In genomic region chr1:115222616-115223402, GRCh38 we compare ENCODE assay signal across 32 cellular contexts.
A peak's percentile ranks its signal among the peaks of the same experiment; 100 is the strongest.
DNase-seq lines count a peak whose midpoint lies in the region; ATAC-seq, FAIRE-seq and TF ChIP-seq lines count a peak whose summit lies in the region.
"Had no signal": no experiment of that assay in that cellular context is flagged by ENCODE, and none has a peak within 500 bp of the region (broad histone marks: within the 10 kb centered on the region; RNA-seq: fewer than 3 reads in every experiment).

No MANE protein-coding gene starts in this region.

- H3K4me3 Mint-ChIP-seq in MCF 10A (ENCODE audit: unreplicated experiment), result no peak overlapping the region
- no peak overlapping the region for H3K4me3 Mint-ChIP-seq in astrocyte (ENCODE audit: unreplicated experiment)
- no peak overlapping the region for H3K4me3 Mint-ChIP-seq in CD8-positive, alpha-beta T cell
- H3K4me3 Mint-ChIP-seq in activated T-cell treated with anti-CD3 and anti-CD28 coated beads, Interleukin-2, amount 50 U/mL, for 4 hours, result no peak overlapping the region
- no peak overlapping the region for H3K4me3 Mint-ChIP-seq in activated T-helper 17 cell treated with anti-CD3 and anti-CD28 coated beads, Interleukin-2, amount 50 U/mL, for 72 hours
- H3K4me3 Mint-ChIP-seq: activated B cell treated with CpG ODN at 0.5 μM for 24 hours; activated CD4-positive, alpha-beta T cell treated with anti-CD3 and anti-CD28 coated beads, Interleukin-2, amount 10 ng/mL, durations not matched to agents 7 days and 5 days; activated naive CD8-positive, alpha-beta T cell treated with anti-CD3 and anti-CD28 coated beads, Interleukin-2, amount 10 ng/mL, durations not matched to agents 7 days and 5 days; activated T-cell treated with anti-CD3 and anti-CD28 coated beads, Interleukin-2, amount 50 U/mL, for 24 hours; CD4-positive, alpha-beta memory T cell; naive thymus-derived CD4-positive, alpha-beta T cell; stimulated activated naive CD8-positive, alpha-beta T cell treated with anti-CD3 and anti-CD28 coated beads, Interleukin-15, amount 100 ng/mL, for 72 hours; T-helper 1 cell treated with Interleukin-12 subunit alpha and Interleukin-12 subunit beta and Interleukin-4 antibody, amounts not matched to agents 30 μg/mL and 1 μg/mL, for 36 hours had no signal

- H3K27ac ChIP-seq in breast epithelium (no peak overlapping the region), astrocyte (ENCODE audit: low read depth, low read length) (peak overlapping the region; percentile 79), esophagus squamous epithelium (peak overlapping the region in 3 of 4 donors; percentile 42 to 57 (median 48)), smooth muscle cell (ENCODE audit: low read depth) (peak overlapping the region; percentile 17)
- no peak overlapping the region for H3K27ac ChIP-seq in CD8-positive, alpha-beta T cell (ENCODE audit: low read depth, low read length)
- H3K27ac ChIP-seq: body of pancreas, neutrophil, right lobe of liver, SK-N-MC, uterus had no signal

- H3K4me1 ChIP-seq in breast epithelium (no peaks in the 10 kb centered on the region), astrocyte (ENCODE audit: insufficient read depth, low read length) (peaks cover 21% of the 10 kb centered on the region), esophagus squamous epithelium (peaks cover 0 to 30% (median 4%) of the 10 kb centered on the region in 3 donors), smooth muscle cell (ENCODE audit: low read depth) (peaks cover 10% of the 10 kb centered on the region)
- H3K4me1 ChIP-seq in CD8-positive, alpha-beta T cell (ENCODE audit: insufficient read depth, low read length), result no peaks in the 10 kb centered on the region
- H3K4me1 ChIP-seq: body of pancreas, right lobe of liver, uterus had no signal

- H3K27me3 ChIP-seq in breast epithelium (peaks cover 0 to 10% of the 10 kb centered on the region in 2 donors), astrocyte (ENCODE audit: insufficient read depth, low read length) (no peaks in the 10 kb centered on the region), esophagus squamous epithelium (no peaks in the 10 kb centered on the region), smooth muscle cell (ENCODE audit: low read depth) (no peaks in the 10 kb centered on the region)
- no peaks in the 10 kb centered on the region for H3K27me3 ChIP-seq in CD8-positive, alpha-beta T cell (ENCODE audit: insufficient read depth, low read length)
- H3K27me3 ChIP-seq: body of pancreas, neutrophil, right lobe of liver, uterus had no signal

- H3K9me3 ChIP-seq in breast epithelium (no peaks in the 10 kb centered on the region), astrocyte (ENCODE audit: insufficient read depth, low read depth, low read length) (peaks cover 3% of the 10 kb centered on the region), esophagus squamous epithelium (no peaks in the 10 kb centered on the region), smooth muscle cell (replicated peaks; ENCODE audit: low read depth) (no peaks in the 10 kb centered on the region)
- no peaks in the 10 kb centered on the region for H3K9me3 ChIP-seq in CD8-positive, alpha-beta T cell (ENCODE audit: low read length)
- H3K9me3 ChIP-seq: body of pancreas, neutrophil, right lobe of liver, uterus had no signal

- no peak for ATAC-seq in CD8-positive, alpha-beta T cell
- ATAC-seq in activated T-cell treated with anti-CD3 and anti-CD28 coated beads, Interleukin-2, amount 50 U/mL, for 4 hours, result no peak
- no peak for ATAC-seq in activated T-helper 17 cell treated with anti-CD3 and anti-CD28 coated beads, Interleukin-2, amount 50 U/mL, for 72 hours (replicated peaks)
- ATAC-seq: body of pancreas; GM12878; naive thymus-derived CD4-positive, alpha-beta T cell; right lobe of liver; stimulated activated naive CD8-positive, alpha-beta T cell treated with anti-CD3 and anti-CD28 coated beads, Interleukin-15, amount 100 ng/mL, for 72 hours had no signal

- TF ChIP-seq POLR2A in breast epithelium (IDR thresholded peaks at IDR 0.05), result no peak
- TF ChIP-seq POLR2A in esophagus squamous epithelium (IDR thresholded peaks at IDR 0.05), result no peak

- no TSS peak for BruUV-seq in MCF 10A (replicated peaks; lab: Mats Ljungman, UMichigan)

- H3K9ac ChIP-seq in astrocyte (ENCODE audit: low read length) (peak overlapping the region; percentile 50), smooth muscle cell (ENCODE audit: low read depth) (no peak overlapping the region)

- no peaks in the 10 kb centered on the region for H4K20me1 ChIP-seq in astrocyte (ENCODE audit: insufficient read depth, low read length)
- no peaks in the 10 kb centered on the region for H4K20me1 ChIP-seq in smooth muscle cell (ENCODE audit: low read depth)

- H3K79me2 ChIP-seq in astrocyte (ENCODE audit: insufficient read depth, low read length) (no peaks in the 10 kb centered on the region), smooth muscle cell (ENCODE audit: low read depth) (no peaks in the 10 kb centered on the region)

- H3K27me3 Mint-ChIP-seq in MCF 10A (ENCODE audit: insufficient read depth, unreplicated experiment), result no peaks in the 10 kb centered on the region
- peaks cover 2% of the 10 kb centered on the region for H3K27me3 Mint-ChIP-seq in astrocyte (ENCODE audit: low read depth, unreplicated experiment)
- H3K27me3 Mint-ChIP-seq in CD8-positive, alpha-beta T cell (ENCODE audit: low read depth), result peaks cover 17% of the 10 kb centered on the region
- H3K27me3 Mint-ChIP-seq in activated T-cell treated with anti-CD3 and anti-CD28 coated beads, Interleukin-2, amount 50 U/mL, for 4 hours (ENCODE audit: low read depth), result peaks cover 2% of the 10 kb centered on the region
- peaks cover 29% of the 10 kb centered on the region for H3K27me3 Mint-ChIP-seq in activated T-helper 17 cell treated with anti-CD3 and anti-CD28 coated beads, Interleukin-2, amount 50 U/mL, for 72 hours
- H3K27me3 Mint-ChIP-seq: activated B cell treated with CpG ODN at 0.5 μM for 24 hours; activated CD4-positive, alpha-beta T cell treated with anti-CD3 and anti-CD28 coated beads, Interleukin-2, amount 10 ng/mL, durations not matched to agents 7 days and 5 days had no signal

- POLR2A ChIA-PET in MCF 10A (lab: Yijun Ruan, JAX), result interaction anchor here (1.0 kb wide), 1 partner anchor 65 kb away, joined by 3 read pairs; no protein-coding TSS in a partner anchor
- POLR2A ChIA-PET in CD8-positive, alpha-beta T cell (lab: Charles Lee), result no interaction called here

- no peak overlapping the region for H3K4me3 ChIP-seq in breast epithelium
- no peak overlapping the region for H3K4me3 ChIP-seq in astrocyte (ENCODE audit: insufficient read depth, low read depth, low read length)
- no peak overlapping the region for H3K4me3 ChIP-seq in esophagus squamous epithelium
- no peak overlapping the region for H3K4me3 ChIP-seq in smooth muscle cell
- H3K4me3 ChIP-seq in CD8-positive, alpha-beta T cell (ENCODE audit: low read depth, low read length), result no peak overlapping the region
- H3K4me3 ChIP-seq: body of pancreas, GM12878, right lobe of liver, SK-N-MC, uterus had no signal

- intact Hi-C loops in MCF 10A (cut with micrococcal nuclease) (no loop called here), breast epithelium (cut with DNase I; ENCODE audit: low total_unique reads) (no loop called here), esophagus squamous epithelium (cut with DNase I) (no loop called here)
- intact Hi-C loops in CD8-positive, alpha-beta T cell (cut with DNase I, micrococcal nuclease), result no loop called here

- TF ChIP-seq CTCF in MCF 10A (IDR thresholded peaks at IDR 0.05; ENCODE audit: unreplicated experiment) (no peak), breast epithelium (IDR thresholded peaks at IDR 0.05) (no peak), astrocyte (IDR thresholded peaks at IDR 0.05; ENCODE audit: insufficient read depth, low read depth, low read length) (no peak), esophagus squamous epithelium (IDR thresholded peaks at IDR 0.05) (no peak), smooth muscle cell (IDR thresholded peaks at IDR 0.05; ENCODE audit: borderline replicate concordance, insufficient read depth, poor library complexity, severe bottlenecking) (no peak)
- TF ChIP-seq CTCF in CD8-positive, alpha-beta T cell (IDR thresholded peaks at IDR 0.05), result no peak

- H3K9me3 Mint-ChIP-seq in MCF 10A (ENCODE audit: unreplicated experiment) (no peaks in the 10 kb centered on the region), astrocyte (ENCODE audit: unreplicated experiment) (peaks cover 2% of the 10 kb centered on the region)
- H3K9me3 Mint-ChIP-seq in CD8-positive, alpha-beta T cell, result no peaks in the 10 kb centered on the region
- H3K9me3 Mint-ChIP-seq in activated T-cell treated with anti-CD3 and anti-CD28 coated beads, Interleukin-2, amount 50 U/mL, for 4 hours, result no peaks in the 10 kb centered on the region
- no peaks in the 10 kb centered on the region for H3K9me3 Mint-ChIP-seq in activated T-helper 17 cell treated with anti-CD3 and anti-CD28 coated beads, Interleukin-2, amount 50 U/mL, for 72 hours
- H3K9me3 Mint-ChIP-seq: activated B cell treated with CpG ODN at 0.5 μM for 24 hours; activated CD4-positive, alpha-beta T cell treated with anti-CD3 and anti-CD28 coated beads, Interleukin-2, amount 10 ng/mL, durations not matched to agents 7 days and 5 days; activated naive CD8-positive, alpha-beta T cell treated with anti-CD3 and anti-CD28 coated beads, Interleukin-2, amount 10 ng/mL, durations not matched to agents 7 days and 5 days; activated T-cell treated with anti-CD3 and anti-CD28 coated beads, Interleukin-2, amount 50 U/mL, for 24 hours; stimulated activated naive CD8-positive, alpha-beta T cell treated with anti-CD3 and anti-CD28 coated beads, Interleukin-15, amount 100 ng/mL, for 72 hours; T-helper 1 cell treated with Interleukin-12 subunit alpha and Interleukin-12 subunit beta and Interleukin-4 antibody, amounts not matched to agents 30 μg/mL and 1 μg/mL, for 36 hours had no signal

- H2AFZ ChIP-seq in astrocyte (ENCODE audit: low read depth, low read length), result no peak overlapping the region
- H2AFZ ChIP-seq in smooth muscle cell (ENCODE audit: low read depth), result no peak overlapping the region

- 19 to 34% methylated on average over 3 of the region's 3 CpGs for WGBS in esophagus squamous epithelium, 2 donors
- WGBS in smooth muscle cell (ENCODE audit: low lambda C conversion rate), result 39% methylated on average over 3 of the region's 3 CpGs

- DNase-seq in MCF 10A (ENCODE audit: unreplicated experiment) (peak; percentile 47), breast epithelium (ENCODE audit: low spot score in 2 of 2) (no peak), astrocyte (ENCODE audit: low read depth) (peak; percentile 87), esophagus squamous epithelium (lab: John Stamatoyannopoulos, UW) (no peak), smooth muscle cell (lab: John Stamatoyannopoulos, UW; ENCODE audit: unreplicated experiment) (no peak)
- DNase-seq in CD8-positive, alpha-beta T cell, result no peak
- no peak for DNase-seq in activated T-cell treated with anti-CD3 and anti-CD28 coated beads, Interleukin-2, amount 50 U/mL, for 4 hours
- DNase-seq: activated B cell treated with CpG ODN at 0.5 μM for 24 hours; activated CD4-positive, alpha-beta T cell treated with anti-CD3 and anti-CD28 coated beads, Interleukin-2, amount 10 ng/mL, durations not matched to agents 7 days and 5 days; activated gamma-delta T cell treated with Interleukin-2 at 50 U/mL for 16 hours; activated naive CD8-positive, alpha-beta T cell treated with anti-CD3 and anti-CD28 coated beads, Interleukin-2, amount 10 ng/mL, durations not matched to agents 7 days and 5 days; activated T-cell treated with anti-CD3 and anti-CD28 coated beads, Interleukin-2, amount 50 U/mL, for 24 hours; body of pancreas; CD4-positive, alpha-beta memory T cell; cerebellar nuclear complex; midbrain; naive thymus-derived CD4-positive, alpha-beta T cell; NCI-H1436 treated with DMSO at 0.1 percent for 48 hours; NCI-H446; NCI-H82; posterior cingulate gyrus; right lobe of liver; stimulated activated CD4-positive, alpha-beta T cell treated with anti-CD3 and anti-CD28 coated beads, Interleukin-2, amount 100 ng/mL, for 48 hours; stimulated activated naive CD8-positive, alpha-beta T cell treated with anti-CD3 and anti-CD28 coated beads, Interleukin-15, amount 100 ng/mL, for 72 hours; uterus had no signal

- H3K27ac Mint-ChIP-seq in MCF 10A (ENCODE audit: low read depth, unreplicated experiment) (no peak overlapping the region), astrocyte (ENCODE audit: unreplicated experiment) (no peak overlapping the region)
- H3K27ac Mint-ChIP-seq in CD8-positive, alpha-beta T cell, result no peak overlapping the region
- H3K27ac Mint-ChIP-seq in activated T-helper 17 cell treated with anti-CD3 and anti-CD28 coated beads, Interleukin-2, amount 50 U/mL, for 72 hours, result no peak overlapping the region
- H3K27ac Mint-ChIP-seq: activated B cell treated with CpG ODN at 0.5 μM for 24 hours; activated CD4-positive, alpha-beta T cell treated with anti-CD3 and anti-CD28 coated beads, Interleukin-2, amount 10 ng/mL, durations not matched to agents 7 days and 5 days; activated naive CD8-positive, alpha-beta T cell treated with anti-CD3 and anti-CD28 coated beads, Interleukin-2, amount 10 ng/mL, durations not matched to agents 7 days and 5 days; activated T-cell treated with anti-CD3 and anti-CD28 coated beads, Interleukin-2, amount 50 U/mL, for 24 hours; CD4-positive, alpha-beta memory T cell; naive thymus-derived CD4-positive, alpha-beta T cell; T-helper 1 cell treated with Interleukin-12 subunit alpha and Interleukin-12 subunit beta and Interleukin-4 antibody, amounts not matched to agents 30 μg/mL and 1 μg/mL, for 36 hours had no signal

- H3K4me2 ChIP-seq in astrocyte (ENCODE audit: low read length) (no peak overlapping the region), smooth muscle cell (no peak overlapping the region)

- H3K4me1 Mint-ChIP-seq in MCF 10A (ENCODE audit: insufficient read depth, unreplicated experiment), result peaks cover 18% of the 10 kb centered on the region
- peaks cover 14% of the 10 kb centered on the region for H3K4me1 Mint-ChIP-seq in astrocyte (ENCODE audit: low read depth, unreplicated experiment)
- no peaks in the 10 kb centered on the region for H3K4me1 Mint-ChIP-seq in CD8-positive, alpha-beta T cell (ENCODE audit: low read depth)
- no peaks in the 10 kb centered on the region for H3K4me1 Mint-ChIP-seq in activated T-cell treated with anti-CD3 and anti-CD28 coated beads, Interleukin-2, amount 50 U/mL, for 4 hours (ENCODE audit: low read depth)
- no peaks in the 10 kb centered on the region for H3K4me1 Mint-ChIP-seq in activated T-helper 17 cell treated with anti-CD3 and anti-CD28 coated beads, Interleukin-2, amount 50 U/mL, for 72 hours
- H3K4me1 Mint-ChIP-seq: activated B cell treated with CpG ODN at 0.5 μM for 24 hours; activated CD4-positive, alpha-beta T cell treated with anti-CD3 and anti-CD28 coated beads, Interleukin-2, amount 10 ng/mL, durations not matched to agents 7 days and 5 days; activated naive CD8-positive, alpha-beta T cell treated with anti-CD3 and anti-CD28 coated beads, Interleukin-2, amount 10 ng/mL, durations not matched to agents 7 days and 5 days; CD4-positive, alpha-beta memory T cell; naive thymus-derived CD4-positive, alpha-beta T cell; stimulated activated naive CD8-positive, alpha-beta T cell treated with anti-CD3 and anti-CD28 coated beads, Interleukin-15, amount 100 ng/mL, for 72 hours had no signal

- H3K36me3 Mint-ChIP-seq in MCF 10A (ENCODE audit: insufficient read depth, unreplicated experiment), result no peaks in the 10 kb centered on the region
- H3K36me3 Mint-ChIP-seq in astrocyte (ENCODE audit: low read depth, unreplicated experiment), result no peaks in the 10 kb centered on the region
- H3K36me3 Mint-ChIP-seq in CD8-positive, alpha-beta T cell, result no peaks in the 10 kb centered on the region
- no peaks in the 10 kb centered on the region for H3K36me3 Mint-ChIP-seq in activated T-cell treated with anti-CD3 and anti-CD28 coated beads, Interleukin-2, amount 50 U/mL, for 4 hours (ENCODE audit: insufficient read depth)
- H3K36me3 Mint-ChIP-seq in activated T-helper 17 cell treated with anti-CD3 and anti-CD28 coated beads, Interleukin-2, amount 50 U/mL, for 72 hours (ENCODE audit: low read depth), result no peaks in the 10 kb centered on the region
- H3K36me3 Mint-ChIP-seq: activated naive CD8-positive, alpha-beta T cell treated with anti-CD3 and anti-CD28 coated beads, Interleukin-2, amount 10 ng/mL, durations not matched to agents 7 days and 5 days; CD4-positive, alpha-beta memory T cell had no signal

- FAIRE-seq in astrocyte (lab: Jason Lieb, UNC), result no peak
- FAIRE-seq: endometrium, GM12878, H1 had no signal

- CTCF ChIA-PET in MCF 10A (lab: Yijun Ruan, JAX), result interaction anchor here (0.6 kb wide), 1 partner anchor 81 kb away, joined by 4 read pairs; no protein-coding TSS in a partner anchor
- CTCF ChIA-PET in CD8-positive, alpha-beta T cell (lab: Charles Lee), result no interaction called here

- no peaks in the 10 kb centered on the region for H3K36me3 ChIP-seq in breast epithelium
- no peaks in the 10 kb centered on the region for H3K36me3 ChIP-seq in astrocyte (ENCODE audit: insufficient read depth, low read length)
- H3K36me3 ChIP-seq in esophagus squamous epithelium, result no peaks in the 10 kb centered on the region
- H3K36me3 ChIP-seq in smooth muscle cell (ENCODE audit: low read depth), result no peaks in the 10 kb centered on the region
- no peaks in the 10 kb centered on the region for H3K36me3 ChIP-seq in CD8-positive, alpha-beta T cell (ENCODE audit: insufficient read depth, low read length)
- H3K36me3 ChIP-seq: neutrophil, right lobe of liver, uterus had no signal

- peaks cover 14% of the 10 kb centered on the region for H3F3A ChIP-seq in smooth muscle cell (ENCODE audit: low read depth)

Comparison
In these comparisons a context has a peak if more than half of its experiments do, and no peak if none do; other contexts are left out.
1. DNase-seq: peak in MCF 10A (single experiment) and astrocyte (single experiment); none in breast epithelium (0 of 2), esophagus squamous epithelium (single experiment), smooth muscle cell (single experiment), CD8-positive, alpha-beta T cell (0 of 7) and activated T-cell treated with anti-CD3 and anti-CD28 coated beads, Interleukin-2, amount 50 U/mL, for 4 hours (single experiment).
2. H3K27ac ChIP-seq: peak in astrocyte (single experiment), esophagus squamous epithelium (3 of 4) and smooth muscle cell (single experiment); none in breast epithelium (0 of 2) and CD8-positive, alpha-beta T cell (single experiment).